Comparison of ENCODE assay signal across 1 cellular context in genomic region chr2:207868855-207869596, GRCh38.
TF ChIP-seq lines count a peak whose summit lies in the region.

No MANE protein-coding gene starts in this region.

TF ChIP-seq in GM23338, 12 proteins besides CTCF, POLR2A, EP300 and RAD21:
- TF ChIP-seq ZNF462 (CRISPR knock-in tag; IDR thresholded peaks at IDR 0.05) (no peak), ZNF331 (CRISPR knock-in tag; IDR thresholded peaks at IDR 0.05; ENCODE audit: low read depth) (no peak), REST (IDR thresholded peaks at IDR 0.05; ENCODE audit: unreplicated experiment) (no peak), JUNB (IDR thresholded peaks at IDR 0.05; ENCODE audit: unreplicated experiment) (no peak), ETS1 (IDR thresholded peaks at IDR 0.05) (no peak), EZH2phosphoT487 (IDR thresholded peaks at IDR 0.05; ENCODE audit: unreplicated experiment) (no peak), EZH2 (IDR thresholded peaks at IDR 0.05; ENCODE audit: low read depth, unreplicated experiment) (no peak), POLR2AphosphoS5 (IDR thresholded peaks at IDR 0.05; ENCODE audit: low read depth) (no peak), STAT1 (IDR thresholded peaks at IDR 0.05; ENCODE audit: unreplicated experiment) (no peak), CREB1 (CRISPR knock-in tag; IDR thresholded peaks at IDR 0.05; ENCODE audit: low read depth) (no peak), ZNF114 (CRISPR knock-in tag; IDR thresholded peaks at IDR 0.05) (no peak), NANOG (IDR thresholded peaks at IDR 0.05; ENCODE audit: borderline replicate concordance) (no peak)
